9 cellular contexts compared by ENCODE assay signal in the genomic region with DNA sequence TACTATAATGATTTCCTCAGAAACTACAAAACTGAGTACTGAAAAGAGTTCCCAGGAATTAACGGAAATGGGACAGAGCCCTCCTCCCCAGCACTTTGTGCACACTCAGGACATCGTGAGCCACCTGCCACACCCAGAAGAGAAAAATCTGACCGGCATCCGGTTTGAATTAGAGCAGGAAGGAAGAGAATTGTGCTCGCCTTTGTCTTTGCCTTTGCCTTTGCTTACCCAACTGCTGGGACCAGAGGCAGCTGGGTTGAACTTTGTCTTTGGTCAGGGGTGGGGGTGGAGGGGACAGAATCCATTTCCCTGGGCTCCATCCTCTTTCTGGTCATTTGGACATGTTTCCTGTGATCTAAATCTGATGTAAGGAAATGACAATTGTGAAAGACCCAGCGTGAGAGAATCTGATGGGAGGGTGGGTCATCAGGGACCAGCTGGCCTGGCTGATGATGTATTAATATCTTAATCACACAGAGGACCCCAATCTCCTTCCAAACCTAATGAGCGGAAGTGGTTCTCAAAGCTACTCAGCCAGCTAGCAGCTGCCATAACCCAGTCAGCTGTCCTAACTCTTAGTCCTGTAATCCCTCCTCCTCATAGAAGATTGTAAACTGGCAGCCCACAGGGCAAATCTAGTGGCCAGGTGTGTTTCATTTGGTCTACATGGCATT. TPM values are rescaled to one million over a fixed set of nuclear protein-coding genes. Genes with fewer than 3 reads are reported as not detected.
DNase-seq lines count a peak whose midpoint lies in the region; ATAC-seq and TF ChIP-seq lines count a peak whose summit lies in the region.
"Had no signal": no experiment of that assay in that cellular context is flagged by ENCODE, and none has a peak within 500 bp of the region (broad histone marks: within the 10 kb centered on the region; RNA-seq: fewer than 3 reads in every experiment).

No MANE protein-coding gene starts in this region.

- intact Hi-C loops in left colon (cut with DNase I, micrococcal nuclease), result loop anchor here in 1 of 2 donors (10.0 kb wide), 1 partner anchor 64 kb away; no protein-coding TSS in a partner anchor
- intact Hi-C loops in thyroid gland (cut with DNase I), result loop anchor here (5.0 kb wide), 1 partner anchor 61 kb away; no protein-coding TSS in a partner anchor

- no peaks in the 10 kb centered on the region for H3K9me3 Mint-ChIP-seq in activated CD4-positive, alpha-beta memory T cell treated with anti-CD3 and anti-CD28 coated beads, Interleukin-2, amount 10 ng/mL, durations not matched to agents 7 days and 5 days

- ATAC-seq in left colon, result peak; percentile 30
- ATAC-seq in GM21390 (IDR thresholded peaks at IDR 0.05; ENCODE audit: unreplicated experiment), result no peak
- no peak for ATAC-seq in HG02884 (IDR thresholded peaks at IDR 0.05; ENCODE audit: unreplicated experiment)

- H3K4me3 ChIP-seq in thyroid gland (replicated peaks in 1 of 3), result no peak overlapping the region

- no peaks in the 10 kb centered on the region for H3K36me3 ChIP-seq in thyroid gland

- H3K27me3 Mint-ChIP-seq in activated CD4-positive, alpha-beta memory T cell treated with anti-CD3 and anti-CD28 coated beads, Interleukin-2, amount 10 ng/mL, durations not matched to agents 7 days and 5 days, result no peaks in the 10 kb centered on the region

- H3K4me1 Mint-ChIP-seq in activated CD4-positive, alpha-beta memory T cell treated with anti-CD3 and anti-CD28 coated beads, Interleukin-2, amount 10 ng/mL, durations not matched to agents 7 days and 5 days, result peaks cover 54% of the 10 kb centered on the region

- 64 to 76% methylated on average over 7 of the region's 7 CpGs for WGBS in thyroid gland, 2 donors

- H3K27me3 ChIP-seq in thyroid gland, result no peaks in the 10 kb centered on the region

- peaks cover 22 to 47% of the 10 kb centered on the region in 2 donors for H3K4me1 ChIP-seq in thyroid gland

- H3K9me3 ChIP-seq in thyroid gland, result no peaks in the 10 kb centered on the region

- peaks cover 13% of the 10 kb centered on the region for H3K36me3 Mint-ChIP-seq in activated CD4-positive, alpha-beta memory T cell treated with anti-CD3 and anti-CD28 coated beads, Interleukin-2, amount 10 ng/mL, durations not matched to agents 7 days and 5 days (ENCODE audit: low read depth)

- CTCF ChIA-PET in activated CD4-positive, alpha-beta memory T cell treated with anti-CD3 and anti-CD28 coated beads, Interleukin-2, amount 10 ng/mL, durations not matched to agents 7 days and 5 days (lab: Charles Lee), result interaction anchor here (0.5 to 5.7 kb wide), 19 partner anchors 9 to 469 kb away, joined by 3 to 110 read pairs (median 9); a partner anchor contains a TSS

- no peak for TF ChIP-seq CTCF in thyroid gland (IDR thresholded peaks at IDR 0.05)

- H3K4me3 Mint-ChIP-seq in activated CD4-positive, alpha-beta memory T cell treated with anti-CD3 and anti-CD28 coated beads, Interleukin-2, amount 10 ng/mL, durations not matched to agents 7 days and 5 days, result peak overlapping the region; percentile 82

- no peak for TF ChIP-seq POLR2A in thyroid gland (IDR thresholded peaks at IDR 0.05)

- POLR2A ChIA-PET in activated CD4-positive, alpha-beta memory T cell treated with anti-CD3 and anti-CD28 coated beads, Interleukin-2, amount 10 ng/mL, durations not matched to agents 7 days and 5 days (lab: Charles Lee), result interaction anchor here (0.7 to 5.3 kb wide), 21 partner anchors 9 to 505 kb away, joined by 3 to 78 read pairs (median 4); a partner anchor contains a TSS

- H3K27ac Mint-ChIP-seq in activated CD4-positive, alpha-beta memory T cell treated with anti-CD3 and anti-CD28 coated beads, Interleukin-2, amount 10 ng/mL, durations not matched to agents 7 days and 5 days, result peak overlapping the region; percentile 87

- H3K27ac ChIP-seq in thyroid gland, result peak overlapping the region; percentile 74 to 85 (median 84)
- H3K27ac ChIP-seq: GM23248 had no signal

- DNase-seq in activated CD4-positive, alpha-beta T cell treated with anti-CD3 and anti-CD28 coated beads for 4 hours, result peak; percentile 10 to 15
- no peak for DNase-seq in activated CD4-positive, alpha-beta T cell treated with anti-CD3 and anti-CD28 coated beads for 1 hour
- peak; percentile 53 for DNase-seq in activated CD4-positive, alpha-beta memory T cell treated with anti-CD3 and anti-CD28 coated beads, Interleukin-2, amount 10 ng/mL, durations not matched to agents 7 days and 5 days
- peak in 1 of 2 donors; percentile 66 for DNase-seq in left colon
- peak in 1 of 2 donors; percentile 21 for DNase-seq in thyroid gland
- no peak for DNase-seq in epidermal melanocyte (ENCODE audit: insufficient read length, low spot score)
- DNase-seq: GM23248 had no signal

RNA-seq across cellular contexts. Expression of a gene that starts 1.1 kb away (rescaled TPM):
- total RNA-seq in activated CD4-positive, alpha-beta memory T cell treated with anti-CD3 and anti-CD28 coated beads, Interleukin-2, amount 10 ng/mL, durations not matched to agents 7 days and 5 days, result 10 to 100 TPM; 44.0 to 46.4 TPM
- total RNA-seq in left colon (100 to 1,000 TPM; 102 to 142 TPM), thyroid gland (100 to 1,000 TPM in 2 of 4 donors, 10 to 100 TPM in 2; 85.0 to 123 (median 99.4) TPM)

RNA-seq across cellular contexts. Expression of a gene that starts 51.0 kb away (rescaled TPM):
- 10 to 100 TPM; 21.4 to 21.7 TPM for total RNA-seq in activated CD4-positive, alpha-beta memory T cell treated with anti-CD3 and anti-CD28 coated beads, Interleukin-2, amount 10 ng/mL, durations not matched to agents 7 days and 5 days
- total RNA-seq in left colon, result 10 to 100 TPM; 36.6 to 40.5 TPM
- 10 to 100 TPM; 56.0 to 63.1 (median 58.1) TPM for total RNA-seq in thyroid gland

Comparison
In these comparisons a context has a peak if more than half of its experiments do, and no peak if none do; other contexts are left out.
1. DNase-seq: peak in activated CD4-positive, alpha-beta T cell treated with anti-CD3 and anti-CD28 coated beads for 4 hours (2 of 2) and activated CD4-positive, alpha-beta memory T cell treated with anti-CD3 and anti-CD28 coated beads, Interleukin-2, amount 10 ng/mL, durations not matched to agents 7 days and 5 days (single experiment); none in activated CD4-positive, alpha-beta T cell treated with anti-CD3 and anti-CD28 coated beads for 1 hour (single experiment) and epidermal melanocyte (single experiment).